In genomic region chr2:161651547-161651946, GRCh38 we compare ENCODE assay signal across 12 cellular contexts. TPM values are rescaled to one million over a fixed set of nuclear protein-coding genes. Genes with fewer than 3 reads are reported as not detected.
DNase-seq lines count a peak whose midpoint lies in the region; ATAC-seq and TF ChIP-seq lines count a peak whose summit lies in the region.
"Had no signal": no experiment of that assay in that cellular context is flagged by ENCODE, and none has a peak within 500 bp of the region (broad histone marks: within the 10 kb centered on the region; RNA-seq: fewer than 3 reads in every experiment).

No MANE protein-coding gene starts in this region.

- no peaks in the 10 kb centered on the region for H3K4me1 ChIP-seq in lower lobe of right lung
- no peaks in the 10 kb centered on the region for H3K4me1 ChIP-seq in CD8-positive, alpha-beta T cell (ENCODE audit: insufficient read depth, low read length)
- H3K4me1 ChIP-seq: A549 had no signal

- H3K27ac ChIP-seq in lower lobe of right lung: no peak overlapping the region
- H3K27ac ChIP-seq in CD8-positive, alpha-beta T cell (ENCODE audit: low read depth, low read length): no peak overlapping the region
- H3K27ac ChIP-seq: A549, PC-9 had no signal

- H3K9me3 Mint-ChIP-seq in stimulated activated memory B cell treated with anti-CD40 and anti-IgM and Interleukin-4, amounts not matched to agents 10 μg/mL and 1 μg/mL and 100 μg/mL, for 72 hours: no peaks in the 10 kb centered on the region
- peaks cover 3 to 15% (median 10%) of the 10 kb centered on the region in 7 donors for H3K9me3 Mint-ChIP-seq in CD14-positive monocyte
- peaks cover 4% of the 10 kb centered on the region for H3K9me3 Mint-ChIP-seq in CD8-positive, alpha-beta T cell

- DNase-seq in left cardiac atrium (peak; percentile 12), cardiac septum (ENCODE audit: low spot score) (no peak), RPMI7951 (ENCODE audit: low read depth) (peak; percentile 26), lower lobe of right lung (peak; percentile 39), NCI-H82 (lab: John Stamatoyannopoulos, UW) (no peak), CD14-positive monocyte (ENCODE audit: low spot score) (no peak)
- DNase-seq in CD8-positive, alpha-beta T cell: no peak
- DNase-seq: NCI-H2081, NCI-H226, PC-9 had no signal

- POLR2A ChIA-PET in CD8-positive, alpha-beta T cell (lab: Charles Lee): no interaction called here

- no peaks in the 10 kb centered on the region for H3K4me1 Mint-ChIP-seq in stimulated activated memory B cell treated with anti-CD40 and anti-IgM and Interleukin-4, amounts not matched to agents 10 μg/mL and 1 μg/mL and 100 μg/mL, for 72 hours
- no peaks in the 10 kb centered on the region for H3K4me1 Mint-ChIP-seq in CD14-positive monocyte
- no peaks in the 10 kb centered on the region for H3K4me1 Mint-ChIP-seq in CD8-positive, alpha-beta T cell (ENCODE audit: low read depth)

- no peaks in the 10 kb centered on the region for H3K27me3 ChIP-seq in lower lobe of right lung (ENCODE audit: low read depth)
- H3K27me3 ChIP-seq in CD8-positive, alpha-beta T cell (ENCODE audit: insufficient read depth, low read length): peaks cover 3% of the 10 kb centered on the region

- H3K4me3 ChIP-seq in lower lobe of right lung: no peak overlapping the region
- H3K4me3 ChIP-seq in CD8-positive, alpha-beta T cell (ENCODE audit: low read depth, low read length): no peak overlapping the region
- H3K4me3 ChIP-seq: A549, PC-9 had no signal

- no peaks in the 10 kb centered on the region for H3K36me3 Mint-ChIP-seq in stimulated activated memory B cell treated with anti-CD40 and anti-IgM and Interleukin-4, amounts not matched to agents 10 μg/mL and 1 μg/mL and 100 μg/mL, for 72 hours
- no peaks in the 10 kb centered on the region for H3K36me3 Mint-ChIP-seq in CD14-positive monocyte
- no peaks in the 10 kb centered on the region for H3K36me3 Mint-ChIP-seq in CD8-positive, alpha-beta T cell

- intact Hi-C loops in left cardiac atrium (cut with DNase I) (no loop called here), cardiac septum (cut with DNase I) (no loop called here), lower lobe of right lung (cut with DNase I) (no loop called here), CD14-positive monocyte (cut with micrococcal nuclease) (no loop called here)
- intact Hi-C loops in CD8-positive, alpha-beta T cell (cut with DNase I, micrococcal nuclease): no loop called here

- H3K27me3 Mint-ChIP-seq in stimulated activated memory B cell treated with anti-CD40 and anti-IgM and Interleukin-4, amounts not matched to agents 10 μg/mL and 1 μg/mL and 100 μg/mL, for 72 hours: no peaks in the 10 kb centered on the region
- H3K27me3 Mint-ChIP-seq in CD14-positive monocyte (ENCODE audit: low read depth in 3 of 3): peaks cover 0 to 2% (median 0%) of the 10 kb centered on the region in 3 donors
- no peaks in the 10 kb centered on the region for H3K27me3 Mint-ChIP-seq in CD8-positive, alpha-beta T cell (ENCODE audit: low read depth)

- no peak for ATAC-seq in left cardiac atrium
- peak in 1 of 2 donors; percentile 9 for ATAC-seq in lower lobe of right lung
- ATAC-seq in stimulated activated memory B cell treated with anti-CD40 and anti-IgM and Interleukin-4, amounts not matched to agents 10 μg/mL and 1 μg/mL and 100 μg/mL, for 72 hours: peak; percentile 53
- ATAC-seq in CD8-positive, alpha-beta T cell: no peak
- ATAC-seq: A549 had no signal

- CTCF ChIA-PET in CD8-positive, alpha-beta T cell (lab: Charles Lee): no interaction called here

- no peak overlapping the region for H3K27ac Mint-ChIP-seq in stimulated activated memory B cell treated with anti-CD40 and anti-IgM and Interleukin-4, amounts not matched to agents 10 μg/mL and 1 μg/mL and 100 μg/mL, for 72 hours
- H3K27ac Mint-ChIP-seq in CD14-positive monocyte: no peak overlapping the region
- H3K27ac Mint-ChIP-seq in CD8-positive, alpha-beta T cell: no peak overlapping the region

- H3K4me3 Mint-ChIP-seq in stimulated activated memory B cell treated with anti-CD40 and anti-IgM and Interleukin-4, amounts not matched to agents 10 μg/mL and 1 μg/mL and 100 μg/mL, for 72 hours: no peak overlapping the region
- H3K4me3 Mint-ChIP-seq in CD14-positive monocyte: no peak overlapping the region
- H3K4me3 Mint-ChIP-seq in CD8-positive, alpha-beta T cell: no peak overlapping the region

- TF ChIP-seq CTCF in lower lobe of right lung (IDR thresholded peaks at IDR 0.05): no peak
- TF ChIP-seq CTCF in CD14-positive monocyte (IDR thresholded peaks at IDR 0.05): no peak
- TF ChIP-seq CTCF in CD8-positive, alpha-beta T cell (IDR thresholded peaks at IDR 0.05): no peak

- H3K9me3 ChIP-seq in lower lobe of right lung: no peaks in the 10 kb centered on the region
- H3K9me3 ChIP-seq in CD8-positive, alpha-beta T cell (ENCODE audit: low read length): no peaks in the 10 kb centered on the region
- H3K9me3 ChIP-seq: A549 had no signal

- no peaks in the 10 kb centered on the region for H3K36me3 ChIP-seq in lower lobe of right lung
- no peaks in the 10 kb centered on the region for H3K36me3 ChIP-seq in CD8-positive, alpha-beta T cell (ENCODE audit: insufficient read depth, low read length)

RNA-seq across cellular contexts. Expression of gene SLC4A10, which starts 27.3 kb away (rescaled TPM):
- total RNA-seq in left cardiac atrium (not detected), cardiac septum (not detected), lower lobe of right lung (0.15 TPM)
- total RNA-seq in RPMI7951 (2014; rRNA removed; shearing (Covaris generic)): not detected in 2 replicates
- not detected for polyA plus RNA-seq in CD14-positive monocyte
- 1 to 10 TPM; 1.7 to 2.1 TPM for total RNA-seq in CD8-positive, alpha-beta T cell
- total RNA-seq: PC-9 had no signal

Comparison
In these comparisons a context has a peak if more than half of its experiments do, and no peak if none do; other contexts are left out.
1. DNase-seq: peak in left cardiac atrium (single experiment), RPMI7951 (single experiment) and lower lobe of right lung (single experiment); none in cardiac septum (single experiment), NCI-H82 (single experiment), CD14-positive monocyte (single experiment) and CD8-positive, alpha-beta T cell (0 of 7).